8 cellular contexts compared by ENCODE assay signal in genomic region chr22:49827307-49827852, GRCh38. TPM values are rescaled to one million over a fixed set of nuclear protein-coding genes. Genes with fewer than 3 reads are reported as not detected.
DNase-seq lines count a peak whose midpoint lies in the region; ATAC-seq and TF ChIP-seq lines count a peak whose summit lies in the region.

No MANE protein-coding gene starts in this region.

- peaks cover 0 to 6% (median 0%) of the 10 kb centered on the region in 3 donors for H3K9me3 ChIP-seq in tibial artery

- no peak for TF ChIP-seq CTCF in BJ (IDR thresholded peaks at IDR 0.05; ENCODE audit: insufficient read depth, low read depth, low read length)
- TF ChIP-seq CTCF in kidney epithelial cell (IDR thresholded peaks at IDR 0.05; ENCODE audit: insufficient read depth, low read length, poor library complexity, severe bottlenecking), result no peak
- no peak for TF ChIP-seq CTCF in tibial artery (IDR thresholded peaks at IDR 0.05)

- H3K27ac ChIP-seq in tibial artery, result peak overlapping the region; percentile 79 to 95

- peaks cover 10% of the 10 kb centered on the region for H3K36me3 ChIP-seq in BJ (ENCODE audit: control insufficient read depth, insufficient read depth, low read length)
- peaks cover 5% of the 10 kb centered on the region for H3K36me3 ChIP-seq in kidney epithelial cell (ENCODE audit: control insufficient read depth, insufficient read depth, low read length)
- H3K36me3 ChIP-seq in tibial artery, result peaks cover 13 to 17% (median 16%) of the 10 kb centered on the region in 3 donors

- POLR2A ChIA-PET in BJ (lab: Charles Lee), result no interaction called here

- CTCF ChIA-PET in BJ (lab: Yijun Ruan, JAX), result no interaction called here

- no peaks in the 10 kb centered on the region for H3K9me3 Mint-ChIP-seq in activated naive CD4-positive, alpha-beta T cell treated with anti-CD3 and anti-CD28 coated beads, Interleukin-2, amount 50 U/mL, for 72 hours

- ATAC-seq in HG02610 (IDR thresholded peaks at IDR 0.05; ENCODE audit: unreplicated experiment) (peak; percentile 26), HG03045 (IDR thresholded peaks at IDR 0.05; ENCODE audit: unreplicated experiment) (no peak)
- peak; percentile 25 to 28 for ATAC-seq in activated naive CD4-positive, alpha-beta T cell treated with anti-CD3 and anti-CD28 coated beads, Interleukin-2, amount 50 U/mL, for 72 hours

- H3K27ac Mint-ChIP-seq in activated naive CD4-positive, alpha-beta T cell treated with anti-CD3 and anti-CD28 coated beads, Interleukin-2, amount 50 U/mL, for 72 hours, result no peak overlapping the region

- H3K27me3 ChIP-seq in BJ (ENCODE audit: control insufficient read depth, insufficient read depth, low read length), result no peaks in the 10 kb centered on the region
- H3K27me3 ChIP-seq in kidney epithelial cell (ENCODE audit: control insufficient read depth, insufficient read depth, low read length), result no peaks in the 10 kb centered on the region
- H3K27me3 ChIP-seq in tibial artery, result no peaks in the 10 kb centered on the region

- intact Hi-C loops in tibial artery (cut with DNase I; ENCODE audit: low total_unique reads), result no loop called here

- H3K4me1 ChIP-seq in tibial artery, result peaks cover 7 to 49% (median 33%) of the 10 kb centered on the region in 4 donors

- DNase-seq in BJ (ENCODE audit: low read depth) (no peak), kidney epithelial cell (ENCODE audit: low read depth) (no peak), tibial artery (no peak), germinal center (ENCODE audit: low spot score) (no peak), NCI-H1436 treated with DMSO at 0.1 percent for 48 hours (lab: John Stamatoyannopoulos, UW) (no peak)
- DNase-seq in activated naive CD4-positive, alpha-beta T cell treated with anti-CD3 and anti-CD28 coated beads, Interleukin-2, amount 50 U/mL, for 72 hours (ENCODE audit: low spot score in 2 of 2), result peak in 1 of 2 donors; percentile 28

- H3K4me3 ChIP-seq in BJ (ENCODE audit: low read depth, low read length), result peak overlapping the region; percentile 80
- peak overlapping the region; percentile 79 for H3K4me3 ChIP-seq in kidney epithelial cell (ENCODE audit: low read depth, low read length)
- peak overlapping the region; percentile 91 to 94 for H3K4me3 ChIP-seq in tibial artery

- peaks cover 32 to 44% of the 10 kb centered on the region in 2 donors for H3K36me3 Mint-ChIP-seq in activated naive CD4-positive, alpha-beta T cell treated with anti-CD3 and anti-CD28 coated beads, Interleukin-2, amount 50 U/mL, for 72 hours

RNA-seq across cellular contexts. Expression of gene BRD1, which starts 0.3 kb away (rescaled TPM):
- polyA plus RNA-seq in BJ (2011; rRNA removed), result 3.1 and 4.6 TPM in 2 replicates
- 5.2 and 6.2 TPM in 2 replicates for polyA minus RNA-seq in BJ (2011; rRNA and poly(A)+ RNA removed)
- total RNA-seq in activated naive CD4-positive, alpha-beta T cell treated with anti-CD3 and anti-CD28 coated beads, Interleukin-2, amount 50 U/mL, for 72 hours, result 10 to 100 TPM; 27.7 to 39.0 TPM
- total RNA-seq in kidney epithelial cell, result 35.4 and 37.2 TPM in 2 replicates

RNA-seq across cellular contexts. Expression of gene ZBED4, which starts 26.3 kb away (rescaled TPM):
- polyA plus RNA-seq in BJ (2011; rRNA removed), result 3.6 and 4.5 TPM in 2 replicates
- polyA minus RNA-seq in BJ (2011; rRNA and poly(A)+ RNA removed), result 5.6 and 6.5 TPM in 2 replicates
- total RNA-seq in activated naive CD4-positive, alpha-beta T cell treated with anti-CD3 and anti-CD28 coated beads, Interleukin-2, amount 50 U/mL, for 72 hours, result 10 to 100 TPM; 18.4 to 20.7 TPM
- total RNA-seq in kidney epithelial cell, result 28.8 and 34.4 TPM in 2 replicates
